Comparison of ENCODE assay signal across 29 cellular contexts in genomic region chr4:38647096-38647819, GRCh38. TPM values are rescaled to one million over a fixed set of nuclear protein-coding genes. Genes with fewer than 3 reads are reported as not detected.
A peak's percentile ranks its signal among the peaks of the same experiment; 100 is the strongest.
DNase-seq lines count a peak whose midpoint lies in the region; ATAC-seq, FAIRE-seq and TF ChIP-seq lines count a peak whose summit lies in the region.
"Had no signal": no experiment of that assay in that cellular context is flagged by ENCODE, and none has a peak within 500 bp of the region (broad histone marks: within the 10 kb centered on the region; RNA-seq: fewer than 3 reads in every experiment).

No MANE protein-coding gene starts in this region.

- H3K27me3 Mint-ChIP-seq in CD4-positive, CD25-positive, alpha-beta regulatory T cell = peaks cover 32% of the 10 kb centered on the region
- H3K27me3 Mint-ChIP-seq in naive thymus-derived CD4-positive, alpha-beta T cell = peaks cover 0 to 35% (median 0%) of the 10 kb centered on the region in 5 donors
- H3K27me3 Mint-ChIP-seq: T-cell had no signal

- H3K9me3 ChIP-seq in CD4-positive, CD25-positive, alpha-beta regulatory T cell (ENCODE audit: control insufficient read depth in 2 of 2, low read length in 2 of 2) = no peaks in the 10 kb centered on the region
- H3K9me3 ChIP-seq in K562 (replicated peaks; ENCODE audit: control insufficient read depth, insufficient read depth, low read depth, low read length) (no peaks in the 10 kb centered on the region), keratinocyte (ENCODE audit: control insufficient read depth, low read depth, low read length) (no peaks in the 10 kb centered on the region), vagina (no peaks in the 10 kb centered on the region)
- no peaks in the 10 kb centered on the region for H3K9me3 ChIP-seq in naive thymus-derived CD4-positive, alpha-beta T cell (ENCODE audit: control insufficient read depth in 2 of 3, low read length in 3 of 3)
- H3K9me3 ChIP-seq: HAP-1 had no signal

- H4K20me1 ChIP-seq in K562 (replicated peaks; ENCODE audit: control insufficient read depth, insufficient read depth, low read length) (no peaks in the 10 kb centered on the region), keratinocyte (ENCODE audit: control insufficient read depth, extremely low read depth, insufficient read depth, low read length) (no peaks in the 10 kb centered on the region)

- TF ChIP-seq CTCF in K562 (IDR thresholded peaks at IDR 0.05 in 2 of 3, conservative IDR thresholded peaks at IDR 0.05 in 1 of 3; ENCODE audit: insufficient read depth in 2 of 3, low read depth in 1 of 3, low read length in 3 of 3) = no peak
- TF ChIP-seq CTCF in keratinocyte (optimal IDR thresholded peaks at IDR 0.05 in 1 of 3, IDR thresholded peaks at IDR 0.05 in 1 of 3, conservative IDR thresholded peaks at IDR 0.05 in 1 of 3; ENCODE audit: extremely low read depth in 1 of 3, insufficient read depth in 2 of 3, low read length in 3 of 3) = no peak
- TF ChIP-seq CTCF in vagina (IDR thresholded peaks at IDR 0.05) = no peak

- H2AFZ ChIP-seq in K562 (ENCODE audit: low read depth, low read length) (no peak overlapping the region), keratinocyte (ENCODE audit: control insufficient read depth, low read length) (no peak overlapping the region)
- H2AFZ ChIP-seq: GM23338 had no signal

- TF ChIP-seq POLR2A in K562 (conservative IDR thresholded peaks at IDR 0.05) (no peak), vagina (IDR thresholded peaks at IDR 0.05) (no peak)

- in situ Hi-C loops in K562 (cut with MboI) = no loop called here

- CTCF ChIA-PET in K562 (lab: Yijun Ruan, JAX; ENCODE audit: low intra/inter-chr PET ratio) = interaction anchor here (0.6 kb wide), 1 partner anchor 33 kb away, joined by 3 read pairs; no protein-coding TSS in a partner anchor
- CTCF ChIA-PET in naive thymus-derived CD4-positive, alpha-beta T cell (lab: Charles Lee) = interaction anchor here (0.6 kb wide), 1 partner anchor 119 kb away, joined by 3 read pairs; no protein-coding TSS in a partner anchor

- POLR2A ChIA-PET in K562 (lab: Yijun Ruan, JAX) = interaction anchor here (0.7 to 1.1 kb wide), 2 partner anchors 12 to 1782 kb away, joined by 3 to 4 read pairs; no protein-coding TSS in a partner anchor
- POLR2A ChIA-PET in naive thymus-derived CD4-positive, alpha-beta T cell (lab: Charles Lee) = interaction anchor here (1.0 to 4.5 kb wide), 4 partner anchors 7 to 17 kb away, joined by 3 to 26 read pairs (median 6); no protein-coding TSS in a partner anchor

- H3K4me2 ChIP-seq in K562 (ENCODE audit: insufficient read depth, low read length) = no peak overlapping the region
- no peak overlapping the region for H3K4me2 ChIP-seq in keratinocyte (ENCODE audit: control insufficient read depth, extremely low read depth, insufficient read depth, low read depth, low read length)
- H3K4me2 ChIP-seq: GM23338 had no signal

- TF ChIP-seq RAD21 in K562 (CRISPR knock-in tag; conservative IDR thresholded peaks at IDR 0.05 in 1 of 2, IDR thresholded peaks at IDR 0.05 in 1 of 2) = no peak

- H3K4me1 ChIP-seq in CD4-positive, CD25-positive, alpha-beta regulatory T cell (ENCODE audit: control insufficient read depth, insufficient read depth, low read length, poor library complexity, severe bottlenecking) = peaks cover 7% of the 10 kb centered on the region
- H3K4me1 ChIP-seq in K562 (replicated peaks in 1 of 2; ENCODE audit: control insufficient read depth in 2 of 2, insufficient read depth in 2 of 2, low read length in 2 of 2) (no peaks in the 10 kb centered on the region; a peak in 1 of 5 replicates), keratinocyte (ENCODE audit: control insufficient read depth, extremely low read depth, insufficient read depth, low read length) (peaks cover 3% of the 10 kb centered on the region), vagina (no peaks in the 10 kb centered on the region)
- H3K4me1 ChIP-seq in naive thymus-derived CD4-positive, alpha-beta T cell (ENCODE audit: control insufficient read depth in 2 of 2, insufficient read depth in 2 of 2, low read length in 2 of 2) = no peaks in the 10 kb centered on the region
- H3K4me1 ChIP-seq: HAP-1 had no signal

- H3K9ac ChIP-seq in K562 (ENCODE audit: insufficient read depth in 1 of 2, low read depth in 2 of 2, low read length in 2 of 2) (no peak overlapping the region), keratinocyte (ENCODE audit: control insufficient read depth, extremely low read depth, insufficient read depth, low read length) (no peak overlapping the region)

- H3K27ac ChIP-seq in CD4-positive, CD25-positive, alpha-beta regulatory T cell (ENCODE audit: insufficient read depth, low read length, poor library complexity, severe bottlenecking) = no peak overlapping the region
- no peak overlapping the region for H3K27ac ChIP-seq in K562 (ENCODE audit: extremely low read depth, low read depth, low read length)
- no peak overlapping the region for H3K27ac ChIP-seq in keratinocyte (ENCODE audit: control insufficient read depth, insufficient read depth, low read length)
- no peak overlapping the region for H3K27ac ChIP-seq in naive thymus-derived CD4-positive, alpha-beta T cell (ENCODE audit: low read depth, low read length)
- H3K27ac ChIP-seq in vagina = no peak overlapping the region
- H3K27ac ChIP-seq: HL-60, RWPE1 had no signal

- ATAC-seq in CD4-positive, CD25-positive, alpha-beta regulatory T cell (ENCODE audit: low read depth in 2 of 2) = no peak
- no peak for ATAC-seq in K562
- ATAC-seq in naive thymus-derived CD4-positive, alpha-beta T cell = no peak
- ATAC-seq in GM18868 (IDR thresholded peaks at IDR 0.05; ENCODE audit: unreplicated experiment) = no peak
- ATAC-seq: GM23338, Panc1, T-cell had no signal

- peak overlapping the region in 2 of 3 donors; percentile 17 to 20 for H3K27ac Mint-ChIP-seq in CD4-positive, CD25-positive, alpha-beta regulatory T cell
- peak overlapping the region in 6 of 9 donors; percentile 49 to 93 (median 58) for H3K27ac Mint-ChIP-seq in naive thymus-derived CD4-positive, alpha-beta T cell
- H3K27ac Mint-ChIP-seq: GM23338, HFFc6 had no signal

- dilution Hi-C loops in keratinocyte (cut with MboI; ENCODE audit: extremely low pct_ligation_motif_present, low sequenced_read_pairs) = no loop called here

- H3K79me2 ChIP-seq in K562 (ENCODE audit: control insufficient read depth, insufficient read depth, low read length) (no peaks in the 10 kb centered on the region), keratinocyte (ENCODE audit: control insufficient read depth, insufficient read depth, low read length) (no peaks in the 10 kb centered on the region)

- H3K9me1 ChIP-seq in K562 (ENCODE audit: control insufficient read depth, insufficient read depth, low read length) (no peaks in the 10 kb centered on the region), keratinocyte (ENCODE audit: control insufficient read depth, extremely low read depth, insufficient read depth, low read length) (no peaks in the 10 kb centered on the region)

- peaks cover 0 to 6% (median 0%) of the 10 kb centered on the region in 7 donors for H3K9me3 Mint-ChIP-seq in CD4-positive, CD25-positive, alpha-beta regulatory T cell
- peaks cover 0 to 4% (median 0%) of the 10 kb centered on the region in 11 donors for H3K9me3 Mint-ChIP-seq in naive thymus-derived CD4-positive, alpha-beta T cell
- H3K9me3 Mint-ChIP-seq: GM23338, HFFc6, T-cell had no signal

- no TSS peak for BruUV-seq in K562 (replicated peaks; lab: Mats Ljungman, UMichigan)

- peaks cover 5 to 29% (median 19%) of the 10 kb centered on the region in 4 donors for H3K4me1 Mint-ChIP-seq in CD4-positive, CD25-positive, alpha-beta regulatory T cell
- H3K4me1 Mint-ChIP-seq in naive thymus-derived CD4-positive, alpha-beta T cell = peaks cover 7 to 26% (median 19%) of the 10 kb centered on the region in 7 donors
- H3K4me1 Mint-ChIP-seq: GM23338 had no signal

- 72% methylated on average over 2 of the region's 2 CpGs for WGBS in K562 (ENCODE audit: insufficient coverage, low coverage, missing lambda C conversion rate)

- H3K4me3 Mint-ChIP-seq in CD4-positive, CD25-positive, alpha-beta regulatory T cell = no peak overlapping the region
- H3K4me3 Mint-ChIP-seq in naive thymus-derived CD4-positive, alpha-beta T cell = no peak overlapping the region
- H3K4me3 Mint-ChIP-seq: GM23338, HFFc6, T-cell had no signal

- H3K27me3 ChIP-seq in CD4-positive, CD25-positive, alpha-beta regulatory T cell (ENCODE audit: control insufficient read depth, insufficient read depth, low read length) = peaks cover 5% of the 10 kb centered on the region
- H3K27me3 ChIP-seq in K562 (ENCODE audit: control insufficient read depth in 2 of 2, insufficient read depth in 2 of 2, low read length in 2 of 2) = no peaks in the 10 kb centered on the region
- no peaks in the 10 kb centered on the region for H3K27me3 ChIP-seq in keratinocyte (ENCODE audit: control insufficient read depth, extremely low read depth, insufficient read depth, low read length)
- no peaks in the 10 kb centered on the region for H3K27me3 ChIP-seq in naive thymus-derived CD4-positive, alpha-beta T cell (ENCODE audit: control insufficient read depth in 2 of 2, insufficient read depth in 2 of 2, low read length in 2 of 2)
- H3K27me3 ChIP-seq in vagina = no peaks in the 10 kb centered on the region

- H3K36me3 ChIP-seq in CD4-positive, CD25-positive, alpha-beta regulatory T cell (ENCODE audit: control insufficient read depth, insufficient read depth, low read length) = no peaks in the 10 kb centered on the region
- H3K36me3 ChIP-seq in K562 (ENCODE audit: control insufficient read depth, insufficient read depth, low read length) (no peaks in the 10 kb centered on the region), keratinocyte (ENCODE audit: control insufficient read depth in 2 of 2, extremely low read depth in 1 of 2, insufficient read depth in 2 of 2, low read length in 2 of 2) (no peaks in the 10 kb centered on the region), vagina (no peaks in the 10 kb centered on the region)
- no peaks in the 10 kb centered on the region for H3K36me3 ChIP-seq in naive thymus-derived CD4-positive, alpha-beta T cell (ENCODE audit: control insufficient read depth in 2 of 3, insufficient read depth in 3 of 3, low read length in 3 of 3)
- H3K36me3 ChIP-seq: HAP-1 had no signal

- FAIRE-seq in K562 (lab: Jason Lieb, UNC) (no peak), keratinocyte (lab: Jason Lieb, UNC) (peak; percentile 23)
- FAIRE-seq: A204.1, GM18507 had no signal

- TF ChIP-seq EP300 in K562 (IDR thresholded peaks at IDR 0.05; ENCODE audit: low read length) = no peak

- H3K36me3 Mint-ChIP-seq in CD4-positive, CD25-positive, alpha-beta regulatory T cell = peaks cover 12% of the 10 kb centered on the region
- H3K36me3 Mint-ChIP-seq in naive thymus-derived CD4-positive, alpha-beta T cell = peaks cover 0 to 7% (median 6%) of the 10 kb centered on the region in 5 donors
- H3K36me3 Mint-ChIP-seq: T-cell had no signal

- no peak overlapping the region for H3K4me3 ChIP-seq in CD4-positive, CD25-positive, alpha-beta regulatory T cell (ENCODE audit: low read depth, low read length)
- H3K4me3 ChIP-seq in K562 = no peak overlapping the region
- no peak overlapping the region for H3K4me3 ChIP-seq in keratinocyte (ENCODE audit: control insufficient read depth in 2 of 3, extremely low read depth in 1 of 3, insufficient read depth in 2 of 3, low read depth in 1 of 3, low read length in 3 of 3)
- no peak overlapping the region for H3K4me3 ChIP-seq in naive thymus-derived CD4-positive, alpha-beta T cell (ENCODE audit: low read length)
- H3K4me3 ChIP-seq in vagina = no peak overlapping the region
- H3K4me3 ChIP-seq: GM23338, HAP-1 had no signal

- no peak for DNase-seq in CD4-positive, CD25-positive, alpha-beta regulatory T cell
- no peak for DNase-seq in K562 (ENCODE audit: extremely low read depth in 1 of 4, low spot score in 3 of 4)
- DNase-seq in keratinocyte (ENCODE audit: low read depth, low spot score) = no peak
- no peak for DNase-seq in naive thymus-derived CD4-positive, alpha-beta T cell
- no peak for DNase-seq in vagina (ENCODE audit: extremely low spot score in 2 of 2)
- DNase-seq in NCI-H510A (lab: John Stamatoyannopoulos, UW) = no peak
- no peak for DNase-seq in activated effector memory CD4-positive, alpha-beta T cell treated with anti-CD3 and anti-CD28 coated beads, Interleukin-2, amount 50 U/mL, for 16 hours
- DNase-seq: AML-193, C1 segment of cervical spinal cord, Calu3, DMS153, DND-41, HFFc6, NCI-H1105, NCI-H1436 treated with DMSO at 0.1 percent for 48 hours, NCI-H1930, NCI-H2107, NCI-H446, NCI-H526, SHP77, T-cell had no signal

- intact Hi-C loops in K562 (cut with micrococcal nuclease) = no loop called here
- intact Hi-C loops in naive thymus-derived CD4-positive, alpha-beta T cell (cut with micrococcal nuclease) = no loop called here
- intact Hi-C loops in vagina (cut with DNase I) = no loop called here

RNA-seq across cellular contexts. Expression of gene KLF3, which starts 16.7 kb away (rescaled TPM):
- 126 TPM for total RNA-seq in CD4-positive, CD25-positive, alpha-beta regulatory T cell
- 10 to 100 TPM; 74.9 to 89.6 (median 83.7) TPM for polyA plus RNA-seq in CD4-positive, CD25-positive, alpha-beta regulatory T cell
- 43.5 and 71.2 TPM in 2 replicates for total RNA-seq in K562 (2011; cell fraction: chromatin; rRNA removed; ENCODE audit: low replicate concordance)
- 24.8 and 33.7 TPM in 2 replicates for total RNA-seq in K562 (2011; cell fraction: nucleolus; rRNA removed)
- 60.1 and 82.7 TPM in 2 replicates for total RNA-seq in K562 (2011; cell fraction: nucleoplasm; rRNA removed)
- 17.3 and 18.7 TPM in 2 replicates for total RNA-seq in K562 (2014; rRNA removed)
- 21.7 and 24.7 TPM in 2 replicates for total RNA-seq in K562 (2014; rRNA removed; fragmentation: Illumina TruSeq; extraction: Trizol)
- 16.4 and 16.5 TPM in 2 replicates for total RNA-seq in K562 (2015; rRNA removed; fragmentation: Illumina TruSeq; extraction: Trizol)
- total RNA-seq in K562 (2021) = 42.0 and 47.2 TPM in 2 replicates
- 19.5 and 20.3 TPM in 2 replicates for polyA plus RNA-seq in K562 (2011; rRNA removed)
- polyA plus RNA-seq in K562 (2011; cell fraction: cytosol; rRNA removed) = 13.0 and 14.9 TPM in 2 replicates
- 28.1 and 33.0 TPM in 2 replicates for polyA plus RNA-seq in K562 (2011; cell fraction: nucleus; rRNA removed)
- 19.1 and 20.1 TPM in 2 replicates for polyA plus RNA-seq in K562 (2012)
- polyA plus RNA-seq in K562 (2014; fragmentation: Illumina TruSeq; extraction: Trizol) = 34.7 and 35.4 TPM in 2 replicates
- polyA plus RNA-seq in K562 (2014; fragmentation: Nextera tagmentation; extraction: Ambion mirVana) = 10 to 100 TPM in 1 of 2 experiments, 1 to 10 TPM in 1; 9.9 to 16.8 TPM
- polyA plus RNA-seq in K562 (2014; rRNA removed) = 18.1 and 20.2 TPM in 2 replicates
- polyA minus RNA-seq in K562 (2011; rRNA and poly(A)+ RNA removed) = 45.2 and 57.9 TPM in 2 replicates
- polyA minus RNA-seq in K562 (2011; cell fraction: cytosol; rRNA and poly(A)+ RNA removed) = 19.7 and 24.9 TPM in 2 replicates
- polyA minus RNA-seq in K562 (2011; cell fraction: nucleus; rRNA and poly(A)+ RNA removed) = 53.9 and 76.0 TPM in 2 replicates
- 22.2 to 39.9 TPM (median 25.5 TPM) in 3 replicates for polyA plus RNA-seq in keratinocyte
- polyA plus RNA-seq in keratinocyte (2011; ENCODE audit: low read depth) = 48.0 TPM
- polyA plus RNA-seq in keratinocyte (2011; cell fraction: cytosol; rRNA removed) = 17.6 and 30.3 TPM in 2 replicates
- 43.3 and 53.0 TPM in 2 replicates for polyA plus RNA-seq in keratinocyte (2011; cell fraction: nucleus; rRNA removed)
- 19.9 and 73.1 TPM in 2 replicates for polyA plus RNA-seq in keratinocyte (2012; ENCODE audit: low replicate concordance)
- 21.6 to 85.9 TPM (median 61.8 TPM) in 3 replicates for polyA minus RNA-seq in keratinocyte
- polyA minus RNA-seq in keratinocyte (2011; cell fraction: cytosol; rRNA and poly(A)+ RNA removed) = 24.0 TPM
- 65.7 and 106 TPM in 2 replicates for polyA minus RNA-seq in keratinocyte (2011; cell fraction: nucleus; rRNA and poly(A)+ RNA removed)
- 100 to 1,000 TPM in 4 of 5 experiments, 10 to 100 TPM in 1; 21.0 to 142 (median 132) TPM for total RNA-seq in naive thymus-derived CD4-positive, alpha-beta T cell
- polyA plus RNA-seq in naive thymus-derived CD4-positive, alpha-beta T cell = 10 to 100 TPM; 68.7 to 84.7 TPM
- total RNA-seq in vagina = 85.4 TPM
